Comparison of ENCODE assay signal across 6 cellular contexts in genomic region chr7:98526059-98526458, GRCh38.
"Had no signal": no experiment of that assay in that cellular context is flagged by ENCODE, and none has a peak within 500 bp of the region (broad histone marks: within the 10 kb centered on the region; RNA-seq: fewer than 3 reads in every experiment).

No MANE protein-coding gene starts in this region.

- H3K36me3 ChIP-seq: HAP-1 had no signal

- H3K9me3 ChIP-seq: HAP-1 had no signal

- H3K4me3 ChIP-seq: GM23248, HAP-1, K562 had no signal

- H3K27ac ChIP-seq: GM23248 had no signal

- H3K4me1 ChIP-seq: HAP-1 had no signal

- H3K9ac ChIP-seq: GM23248 had no signal

- H2AFZ ChIP-seq: GM23248 had no signal

- DNase-seq: GM23248, GOT3, H7, IMR-90 had no signal
